In the genomic region with DNA sequence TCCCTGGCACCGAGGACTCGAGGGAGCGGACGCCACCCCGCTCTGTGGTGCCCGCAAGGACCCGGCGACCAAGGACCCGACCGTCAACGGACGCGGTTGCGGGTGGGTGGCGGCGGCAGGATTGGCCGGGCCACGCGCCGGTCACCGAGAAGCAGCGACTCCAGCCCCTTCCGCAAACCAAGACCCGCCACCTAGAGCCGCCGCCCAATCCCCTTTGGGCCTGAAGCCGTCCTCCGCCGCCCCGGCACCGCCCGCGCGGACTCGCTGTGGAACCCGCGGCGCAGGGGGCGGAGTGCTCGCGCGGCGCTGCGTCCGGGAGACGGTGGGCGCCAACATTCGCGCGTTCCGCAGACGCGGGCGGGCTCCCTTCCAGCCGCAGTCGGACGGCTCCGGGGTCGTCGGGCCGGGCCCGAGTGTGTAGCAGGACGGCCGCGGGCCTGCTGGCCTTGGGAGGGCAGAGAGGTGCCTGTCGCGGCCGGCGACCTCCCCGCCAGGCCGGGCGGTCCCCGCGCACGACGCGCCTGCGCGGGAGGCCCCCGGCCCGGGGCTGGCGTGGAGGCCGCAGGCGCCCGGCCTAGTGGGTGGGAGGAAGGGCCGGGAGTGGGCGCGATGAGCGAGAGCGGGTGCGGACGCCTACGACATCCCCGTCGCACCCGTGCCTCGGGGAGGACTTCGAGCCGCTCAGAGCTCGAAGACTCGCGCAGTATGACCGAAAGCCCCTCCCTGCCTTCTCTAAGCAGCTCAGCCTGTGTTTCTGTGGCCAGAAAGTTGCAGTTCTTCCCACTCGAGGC, we compare ENCODE assay signal across 1 cellular context.
TF ChIP-seq lines count a peak whose summit lies in the region.

A gene (plus strand): TSS at position 258 of the 791 bp plus-strand sequence. CDS start 893 bp downstream, outside the sequence.
A gene with protein sequence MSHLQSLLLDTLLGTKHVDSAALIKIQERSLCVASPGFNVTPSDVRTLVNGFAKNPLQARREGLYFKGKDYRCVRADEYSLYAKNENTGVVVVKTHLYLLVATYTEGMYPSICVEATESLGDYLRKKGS (minus strand): TSS at position 123 of the 791 bp plus-strand sequence. CDS start 799 bp downstream, outside the sequence.

TF ChIP-seq in HEK293, 187 proteins besides CTCF, POLR2A, EP300 and RAD21 (continued from another document and continues in another):
- TF ChIP-seq, protein P1, sequence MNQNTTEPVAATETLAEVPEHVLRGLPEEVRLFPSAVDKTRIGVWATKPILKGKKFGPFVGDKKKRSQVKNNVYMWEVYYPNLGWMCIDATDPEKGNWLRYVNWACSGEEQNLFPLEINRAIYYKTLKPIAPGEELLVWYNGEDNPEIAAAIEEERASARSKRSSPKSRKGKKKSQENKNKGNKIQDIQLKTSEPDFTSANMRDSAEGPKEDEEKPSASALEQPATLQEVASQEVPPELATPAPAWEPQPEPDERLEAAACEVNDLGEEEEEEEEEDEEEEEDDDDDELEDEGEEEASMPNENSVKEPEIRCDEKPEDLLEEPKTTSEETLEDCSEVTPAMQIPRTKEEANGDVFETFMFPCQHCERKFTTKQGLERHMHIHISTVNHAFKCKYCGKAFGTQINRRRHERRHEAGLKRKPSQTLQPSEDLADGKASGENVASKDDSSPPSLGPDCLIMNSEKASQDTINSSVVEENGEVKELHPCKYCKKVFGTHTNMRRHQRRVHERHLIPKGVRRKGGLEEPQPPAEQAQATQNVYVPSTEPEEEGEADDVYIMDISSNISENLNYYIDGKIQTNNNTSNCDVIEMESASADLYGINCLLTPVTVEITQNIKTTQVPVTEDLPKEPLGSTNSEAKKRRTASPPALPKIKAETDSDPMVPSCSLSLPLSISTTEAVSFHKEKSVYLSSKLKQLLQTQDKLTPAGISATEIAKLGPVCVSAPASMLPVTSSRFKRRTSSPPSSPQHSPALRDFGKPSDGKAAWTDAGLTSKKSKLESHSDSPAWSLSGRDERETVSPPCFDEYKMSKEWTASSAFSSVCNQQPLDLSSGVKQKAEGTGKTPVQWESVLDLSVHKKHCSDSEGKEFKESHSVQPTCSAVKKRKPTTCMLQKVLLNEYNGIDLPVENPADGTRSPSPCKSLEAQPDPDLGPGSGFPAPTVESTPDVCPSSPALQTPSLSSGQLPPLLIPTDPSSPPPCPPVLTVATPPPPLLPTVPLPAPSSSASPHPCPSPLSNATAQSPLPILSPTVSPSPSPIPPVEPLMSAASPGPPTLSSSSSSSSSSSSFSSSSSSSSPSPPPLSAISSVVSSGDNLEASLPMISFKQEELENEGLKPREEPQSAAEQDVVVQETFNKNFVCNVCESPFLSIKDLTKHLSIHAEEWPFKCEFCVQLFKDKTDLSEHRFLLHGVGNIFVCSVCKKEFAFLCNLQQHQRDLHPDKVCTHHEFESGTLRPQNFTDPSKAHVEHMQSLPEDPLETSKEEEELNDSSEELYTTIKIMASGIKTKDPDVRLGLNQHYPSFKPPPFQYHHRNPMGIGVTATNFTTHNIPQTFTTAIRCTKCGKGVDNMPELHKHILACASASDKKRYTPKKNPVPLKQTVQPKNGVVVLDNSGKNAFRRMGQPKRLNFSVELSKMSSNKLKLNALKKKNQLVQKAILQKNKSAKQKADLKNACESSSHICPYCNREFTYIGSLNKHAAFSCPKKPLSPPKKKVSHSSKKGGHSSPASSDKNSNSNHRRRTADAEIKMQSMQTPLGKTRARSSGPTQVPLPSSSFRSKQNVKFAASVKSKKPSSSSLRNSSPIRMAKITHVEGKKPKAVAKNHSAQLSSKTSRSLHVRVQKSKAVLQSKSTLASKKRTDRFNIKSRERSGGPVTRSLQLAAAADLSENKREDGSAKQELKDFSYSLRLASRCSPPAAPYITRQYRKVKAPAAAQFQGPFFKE (tag by site-specific recombination; IDR thresholded peaks at IDR 0.05; ENCODE audit: borderline replicate concordance) = no peak
- TF ChIP-seq ZNF391 (tag by site-specific recombination; IDR thresholded peaks at IDR 0.05; ENCODE audit: borderline replicate concordance, low read depth) (no peak), ZNF544 (tag by site-specific recombination; IDR thresholded peaks at IDR 0.05) (no peak), ZNF529 (tag by site-specific recombination; IDR thresholded peaks at IDR 0.05; ENCODE audit: insufficient replicate concordance) (no peak), ZBTB21 (tag by site-specific recombination; IDR thresholded peaks at IDR 0.05) (no peak), ZXDB (tag by site-specific recombination; IDR thresholded peaks at IDR 0.05) (no peak; the same call in 1 of the 2 replicates), ZNF549 (tag by site-specific recombination; IDR thresholded peaks at IDR 0.05) (no peak), GLI2 (tag by site-specific recombination; IDR thresholded peaks at IDR 0.05; ENCODE audit: borderline replicate concordance, low read depth) (no peak), ZBTB7A (tag by site-specific recombination; IDR thresholded peaks at IDR 0.05; ENCODE audit: low read depth) (0 out of 2 replicates have a peak, but pooled peaks have one; percentile 6), ZFP37 (tag by site-specific recombination; IDR thresholded peaks at IDR 0.05) (peak; percentile 85), GLIS1 (tag by site-specific recombination; IDR thresholded peaks at IDR 0.05) (peak; percentile 50; the same call in 1 of the 2 replicates), ZEB2 (tag by site-specific recombination; IDR thresholded peaks at IDR 0.05) (no peak; the same call in 1 of the 2 replicates), ZNF157 (tag by site-specific recombination; IDR thresholded peaks at IDR 0.05) (no peak), KLF10 (tag by site-specific recombination; IDR thresholded peaks at IDR 0.05) (peak; percentile 56), SP3 (tag by site-specific recombination; IDR thresholded peaks at IDR 0.05) (peak; percentile 62), YY1 (tag by site-specific recombination; IDR thresholded peaks at IDR 0.05) (no peak), YY2 (tag by site-specific recombination; IDR thresholded peaks at IDR 0.05) (no peak), ZSCAN16 (tag by site-specific recombination; IDR thresholded peaks at IDR 0.05) (no peak), ZNF138 (tag by site-specific recombination; IDR thresholded peaks at IDR 0.05; ENCODE audit: borderline replicate concordance) (no peak), ZNF2 (tag by site-specific recombination; IDR thresholded peaks at IDR 0.05) (peak; percentile 71), ZNF169 (tag by site-specific recombination; IDR thresholded peaks at IDR 0.05) (no peak), ZNF335 (tag by site-specific recombination; conservative IDR thresholded peaks at IDR 0.05) (peak; percentile 70), SETDB1 (IDR thresholded peaks at IDR 0.05; ENCODE audit: insufficient read length, low read length) (no peak), SCRT2 (tag by site-specific recombination; IDR thresholded peaks at IDR 0.05) (peak; percentile 9; the same call in 1 of the 2 replicates), MZF1 (tag by site-specific recombination; IDR thresholded peaks at IDR 0.05; ENCODE audit: borderline replicate concordance) (peak; percentile 41; the same call in 1 of the 2 replicates), GLIS2 (tag by site-specific recombination; IDR thresholded peaks at IDR 0.05) (peak; percentile 88; the same call in 1 of the 2 replicates), ZNF140 (tag by site-specific recombination; IDR thresholded peaks at IDR 0.05) (no peak), ZNF843 (tag by site-specific recombination; IDR thresholded peaks at IDR 0.05) (0 out of 2 replicates have a peak, but pooled peaks have one; percentile 19), ZNF664 (tag by site-specific recombination; IDR thresholded peaks at IDR 0.05) (no peak), ZNF214 (tag by site-specific recombination; IDR thresholded peaks at IDR 0.05; ENCODE audit: borderline replicate concordance) (no peak), ZNF548 (tag by site-specific recombination; IDR thresholded peaks at IDR 0.05) (no peak), ZNF785 (tag by site-specific recombination; IDR thresholded peaks at IDR 0.05) (no peak), KLF9 (tag by site-specific recombination; IDR thresholded peaks at IDR 0.05; ENCODE audit: low read depth) (peak; percentile 1; the same call in 1 of the 2 replicates), ZIC2 (tag by site-specific recombination; IDR thresholded peaks at IDR 0.05) (peak; percentile 31; the same call in 1 of the 2 replicates)
- TF ChIP-seq, protein P2, sequence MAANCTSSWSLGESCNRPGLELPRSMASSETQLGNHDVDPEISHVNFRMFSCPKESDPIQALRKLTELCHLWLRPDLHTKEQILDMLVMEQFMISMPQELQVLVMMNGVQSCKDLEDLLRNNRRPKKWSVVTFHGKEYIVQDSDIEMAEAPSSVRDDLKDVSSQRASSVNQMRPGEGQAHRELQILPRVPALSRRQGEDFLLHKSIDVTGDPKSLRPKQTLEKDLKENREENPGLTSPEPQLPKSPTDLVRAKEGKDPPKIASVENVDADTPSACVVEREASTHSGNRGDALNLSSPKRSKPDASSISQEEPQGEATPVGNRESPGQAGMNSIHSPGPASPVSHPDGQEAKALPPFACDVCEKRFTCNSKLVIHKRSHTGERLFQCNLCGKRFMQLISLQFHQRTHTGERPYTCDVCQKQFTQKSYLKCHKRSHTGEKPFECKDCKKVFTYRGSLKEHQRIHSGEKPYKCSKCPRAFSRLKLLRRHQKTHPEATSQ (tag by site-specific recombination; IDR thresholded peaks at IDR 0.05) = no peak
- TF ChIP-seq, protein P3, sequence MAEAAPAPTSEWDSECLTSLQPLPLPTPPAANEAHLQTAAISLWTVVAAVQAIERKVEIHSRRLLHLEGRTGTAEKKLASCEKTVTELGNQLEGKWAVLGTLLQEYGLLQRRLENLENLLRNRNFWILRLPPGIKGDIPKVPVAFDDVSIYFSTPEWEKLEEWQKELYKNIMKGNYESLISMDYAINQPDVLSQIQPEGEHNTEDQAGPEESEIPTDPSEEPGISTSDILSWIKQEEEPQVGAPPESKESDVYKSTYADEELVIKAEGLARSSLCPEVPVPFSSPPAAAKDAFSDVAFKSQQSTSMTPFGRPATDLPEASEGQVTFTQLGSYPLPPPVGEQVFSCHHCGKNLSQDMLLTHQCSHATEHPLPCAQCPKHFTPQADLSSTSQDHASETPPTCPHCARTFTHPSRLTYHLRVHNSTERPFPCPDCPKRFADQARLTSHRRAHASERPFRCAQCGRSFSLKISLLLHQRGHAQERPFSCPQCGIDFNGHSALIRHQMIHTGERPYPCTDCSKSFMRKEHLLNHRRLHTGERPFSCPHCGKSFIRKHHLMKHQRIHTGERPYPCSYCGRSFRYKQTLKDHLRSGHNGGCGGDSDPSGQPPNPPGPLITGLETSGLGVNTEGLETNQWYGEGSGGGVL (tag by site-specific recombination; IDR thresholded peaks at IDR 0.05) = peak; percentile 55; the same call in 1 of the 2 replicates
- TF ChIP-seq, protein P4, sequence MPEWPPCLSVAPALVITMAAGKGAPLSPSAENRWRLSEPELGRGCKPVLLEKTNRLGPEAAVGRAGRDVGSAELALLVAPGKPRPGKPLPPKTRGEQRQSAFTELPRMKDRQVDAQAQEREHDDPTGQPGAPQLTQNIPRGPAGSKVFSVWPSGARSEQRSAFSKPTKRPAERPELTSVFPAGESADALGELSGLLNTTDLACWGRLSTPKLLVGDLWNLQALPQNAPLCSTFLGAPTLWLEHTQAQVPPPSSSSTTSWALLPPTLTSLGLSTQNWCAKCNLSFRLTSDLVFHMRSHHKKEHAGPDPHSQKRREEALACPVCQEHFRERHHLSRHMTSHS (tag by site-specific recombination; IDR thresholded peaks at IDR 0.05) = no peak
- TF ChIP-seq, protein P5, sequence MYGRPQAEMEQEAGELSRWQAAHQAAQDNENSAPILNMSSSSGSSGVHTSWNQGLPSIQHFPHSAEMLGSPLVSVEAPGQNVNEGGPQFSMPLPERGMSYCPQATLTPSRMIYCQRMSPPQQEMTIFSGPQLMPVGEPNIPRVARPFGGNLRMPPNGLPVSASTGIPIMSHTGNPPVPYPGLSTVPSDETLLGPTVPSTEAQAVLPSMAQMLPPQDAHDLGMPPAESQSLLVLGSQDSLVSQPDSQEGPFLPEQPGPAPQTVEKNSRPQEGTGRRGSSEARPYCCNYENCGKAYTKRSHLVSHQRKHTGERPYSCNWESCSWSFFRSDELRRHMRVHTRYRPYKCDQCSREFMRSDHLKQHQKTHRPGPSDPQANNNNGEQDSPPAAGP (tag by site-specific recombination; IDR thresholded peaks at IDR 0.05) = no peak
- TF ChIP-seq, protein P6, sequence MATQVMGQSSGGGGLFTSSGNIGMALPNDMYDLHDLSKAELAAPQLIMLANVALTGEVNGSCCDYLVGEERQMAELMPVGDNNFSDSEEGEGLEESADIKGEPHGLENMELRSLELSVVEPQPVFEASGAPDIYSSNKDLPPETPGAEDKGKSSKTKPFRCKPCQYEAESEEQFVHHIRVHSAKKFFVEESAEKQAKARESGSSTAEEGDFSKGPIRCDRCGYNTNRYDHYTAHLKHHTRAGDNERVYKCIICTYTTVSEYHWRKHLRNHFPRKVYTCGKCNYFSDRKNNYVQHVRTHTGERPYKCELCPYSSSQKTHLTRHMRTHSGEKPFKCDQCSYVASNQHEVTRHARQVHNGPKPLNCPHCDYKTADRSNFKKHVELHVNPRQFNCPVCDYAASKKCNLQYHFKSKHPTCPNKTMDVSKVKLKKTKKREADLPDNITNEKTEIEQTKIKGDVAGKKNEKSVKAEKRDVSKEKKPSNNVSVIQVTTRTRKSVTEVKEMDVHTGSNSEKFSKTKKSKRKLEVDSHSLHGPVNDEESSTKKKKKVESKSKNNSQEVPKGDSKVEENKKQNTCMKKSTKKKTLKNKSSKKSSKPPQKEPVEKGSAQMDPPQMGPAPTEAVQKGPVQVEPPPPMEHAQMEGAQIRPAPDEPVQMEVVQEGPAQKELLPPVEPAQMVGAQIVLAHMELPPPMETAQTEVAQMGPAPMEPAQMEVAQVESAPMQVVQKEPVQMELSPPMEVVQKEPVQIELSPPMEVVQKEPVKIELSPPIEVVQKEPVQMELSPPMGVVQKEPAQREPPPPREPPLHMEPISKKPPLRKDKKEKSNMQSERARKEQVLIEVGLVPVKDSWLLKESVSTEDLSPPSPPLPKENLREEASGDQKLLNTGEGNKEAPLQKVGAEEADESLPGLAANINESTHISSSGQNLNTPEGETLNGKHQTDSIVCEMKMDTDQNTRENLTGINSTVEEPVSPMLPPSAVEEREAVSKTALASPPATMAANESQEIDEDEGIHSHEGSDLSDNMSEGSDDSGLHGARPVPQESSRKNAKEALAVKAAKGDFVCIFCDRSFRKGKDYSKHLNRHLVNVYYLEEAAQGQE (tag by site-specific recombination; IDR thresholded peaks at IDR 0.05) = no peak
- TF ChIP-seq, protein P7, sequence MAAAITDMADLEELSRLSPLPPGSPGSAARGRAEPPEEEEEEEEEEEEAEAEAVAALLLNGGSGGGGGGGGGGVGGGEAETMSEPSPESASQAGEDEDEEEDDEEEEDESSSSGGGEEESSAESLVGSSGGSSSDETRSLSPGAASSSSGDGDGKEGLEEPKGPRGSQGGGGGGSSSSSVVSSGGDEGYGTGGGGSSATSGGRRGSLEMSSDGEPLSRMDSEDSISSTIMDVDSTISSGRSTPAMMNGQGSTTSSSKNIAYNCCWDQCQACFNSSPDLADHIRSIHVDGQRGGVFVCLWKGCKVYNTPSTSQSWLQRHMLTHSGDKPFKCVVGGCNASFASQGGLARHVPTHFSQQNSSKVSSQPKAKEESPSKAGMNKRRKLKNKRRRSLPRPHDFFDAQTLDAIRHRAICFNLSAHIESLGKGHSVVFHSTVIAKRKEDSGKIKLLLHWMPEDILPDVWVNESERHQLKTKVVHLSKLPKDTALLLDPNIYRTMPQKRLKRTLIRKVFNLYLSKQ (tag by site-specific recombination; IDR thresholded peaks at IDR 0.05; ENCODE audit: borderline replicate concordance) = no peak
